Comparison of ENCODE assay signal across 20 cellular contexts in genomic region chr5:36982146-36982545, GRCh38.
DNase-seq lines count a peak whose midpoint lies in the region; ATAC-seq and TF ChIP-seq lines count a peak whose summit lies in the region.
"Had no signal": no experiment of that assay in that cellular context is flagged by ENCODE, and none has a peak within 500 bp of the region (broad histone marks: within the 10 kb centered on the region; RNA-seq: fewer than 3 reads in every experiment).

No MANE protein-coding gene starts in this region.

- no peak for TF ChIP-seq RAD21 in SK-N-SH (IDR thresholded peaks at IDR 0.05; ENCODE audit: low read length)

- H3K9ac ChIP-seq in fibroblast of lung (ENCODE audit: insufficient read depth, low read length) (no peak overlapping the region), SK-N-SH (no peak overlapping the region)

- POLR2A ChIA-PET in SK-N-SH (lab: Yijun Ruan, JAX): no interaction called here

- H3F3A ChIP-seq in SK-N-SH (replicated peaks; ENCODE audit: insufficient read depth): peaks cover 7% of the 10 kb centered on the region

- no peak overlapping the region for H3K4me3 ChIP-seq in fibroblast of lung (replicated peaks in 1 of 4; ENCODE audit: control extremely low read depth in 1 of 4, insufficient read depth in 1 of 4, low read depth in 3 of 4, low read length in 4 of 4)
- H3K4me3 ChIP-seq in skeletal muscle cell (ENCODE audit: low read depth, low read length): no peak overlapping the region
- H3K4me3 ChIP-seq in spleen: no peak overlapping the region
- H3K4me3 ChIP-seq in SK-N-SH (ENCODE audit: low read depth in 2 of 2, low read length in 1 of 2): no peak overlapping the region
- H3K4me3 ChIP-seq: lung, right atrium auricular region had no signal

- WGBS in spleen, 5 donors: 93 to 100% (median 97%) methylated on average over 1 of the region's 1 CpG
- whole genome bisulfite sequencing in SK-N-SH (ENCODE audit: low lambda C conversion rate): 93% methylated on average over 1 of the region's 1 CpG

- CTCF ChIA-PET in SK-N-SH (lab: Yijun Ruan, JAX): interaction anchor here (1.0 kb wide), 1 partner anchor 112 kb away, joined by 3 read pairs; no protein-coding TSS in a partner anchor

- no peak for TF ChIP-seq EP300 in SK-N-SH (IDR thresholded peaks at IDR 0.05; ENCODE audit: borderline replicate concordance in 1 of 2, low read depth in 1 of 2, low read length in 1 of 2)

- TF ChIP-seq CTCF in fibroblast of lung (conservative IDR thresholded peaks at IDR 0.05 in 1 of 2, IDR thresholded peaks at IDR 0.05 in 1 of 2; ENCODE audit: low read depth in 1 of 2, low read length in 2 of 2) (no peak), spleen (IDR thresholded peaks at IDR 0.05 in 8 of 11, conservative IDR thresholded peaks at IDR 0.05 in 3 of 11) (no peak), SK-N-SH (IDR thresholded peaks at IDR 0.05) (no peak)

- H3K27me3 ChIP-seq in fibroblast of lung (ENCODE audit: control insufficient read depth, insufficient read depth, low read length) (no peaks in the 10 kb centered on the region), spleen (replicated peaks in 1 of 7) (no peaks in the 10 kb centered on the region), SK-N-SH (ENCODE audit: insufficient read depth) (no peaks in the 10 kb centered on the region)
- H3K27me3 ChIP-seq: right atrium auricular region had no signal

- H3K4me1 ChIP-seq in fibroblast of lung (ENCODE audit: control insufficient read depth, extremely low read depth, insufficient read depth, low read length) (no peaks in the 10 kb centered on the region), spleen (peaks cover 0 to 3% (median 0%) of the 10 kb centered on the region in 6 donors), SK-N-SH (ENCODE audit: control insufficient read depth in 1 of 2, insufficient read depth in 2 of 2, low read depth in 1 of 2, low read length in 1 of 2) (no peaks in the 10 kb centered on the region; a peak in 1 of 4 replicates)
- H3K4me1 ChIP-seq: right atrium auricular region had no signal

- H3K9me3 ChIP-seq in fibroblast of lung (ENCODE audit: control insufficient read depth, insufficient read depth, low read depth, low read length) (no peaks in the 10 kb centered on the region), spleen (peaks cover 4 to 18% (median 13%) of the 10 kb centered on the region in 8 donors), SK-N-SH (no peaks in the 10 kb centered on the region; the same call in 1 of the 2 replicates)

- DNase-seq in HCEC 1CT: peak; percentile 44
- DNase-seq in RPMI7951 (ENCODE audit: low read depth): peak; percentile 1
- peak; percentile 2 to 79 for DNase-seq in fibroblast of lung (ENCODE audit: low read depth in 2 of 2)
- DNase-seq in skeletal muscle cell (ENCODE audit: low read depth): peak; percentile 8
- no peak for DNase-seq in spleen
- no peak for DNase-seq in SK-N-SH
- DNase-seq: activated naive CD4-positive, alpha-beta T cell treated with anti-CD3 and anti-CD28 coated beads, Interleukin-2, amount 10 ng/mL, durations not matched to agents 7 days and 5 days; activated T-cell treated with anti-CD3 and anti-CD28 coated beads, Interleukin-2, amount 50 U/mL, for 4 hours; aorta; effector CD4-positive, alpha-beta T cell; NCI-H1105; NCI-H2081 treated with DMSO at 0.1 percent for 48 hours; NCI-H510A; NK-92 treated with Interleukin-12 subunit alpha and Interleukin-12 subunit beta, amount 100 ng/mL, for 24 hours; occipital lobe; RPMI8226; T1000 had no signal

- H3K4me2 ChIP-seq in fibroblast of lung (ENCODE audit: extremely low read depth, insufficient read depth, low read length): no peak overlapping the region
- H3K4me2 ChIP-seq in SK-N-SH: no peak overlapping the region

- H3K27ac ChIP-seq in fibroblast of lung (ENCODE audit: insufficient read depth, low read length): no peak overlapping the region
- H3K27ac ChIP-seq in spleen: no peak overlapping the region
- H3K27ac ChIP-seq in SK-N-SH (ENCODE audit: low read depth in 2 of 2, low read length in 1 of 2): no peak overlapping the region
- H3K27ac ChIP-seq: right atrium auricular region had no signal

- no peak overlapping the region for H2AFZ ChIP-seq in fibroblast of lung (ENCODE audit: low read length)
- no peak overlapping the region for H2AFZ ChIP-seq in SK-N-SH (ENCODE audit: low read depth)

- TF ChIP-seq POLR2A in spleen (IDR thresholded peaks at IDR 0.05): no peak

- no peaks in the 10 kb centered on the region for H3K36me3 ChIP-seq in fibroblast of lung (ENCODE audit: control insufficient read depth, insufficient read depth, low read length)
- peaks cover 0 to 59% (median 16%) of the 10 kb centered on the region in 6 donors for H3K36me3 ChIP-seq in spleen
- H3K36me3 ChIP-seq in SK-N-SH (replicated peaks in 1 of 2; ENCODE audit: control insufficient read depth in 1 of 2, insufficient read depth in 2 of 2, low read length in 1 of 2): peaks cover 23 to 51% of the 10 kb centered on the region in 2 experiments
- H3K36me3 ChIP-seq: right atrium auricular region had no signal

- intact Hi-C loops in spleen (cut with DNase I; ENCODE audit: low total_unique reads): no loop called here

- H4K20me1 ChIP-seq in fibroblast of lung (ENCODE audit: control insufficient read depth, extremely low read depth, insufficient read depth, low read length): no peaks in the 10 kb centered on the region
- no peaks in the 10 kb centered on the region; the same call in 1 of the 2 replicates for H4K20me1 ChIP-seq in SK-N-SH (ENCODE audit: insufficient read depth)

- no peak for ATAC-seq in GM18519 (IDR thresholded peaks at IDR 0.05; ENCODE audit: low FRiP score, unreplicated experiment)
- ATAC-seq: activated T-cell treated with anti-CD3 and anti-CD28 coated beads, Interleukin-2, amount 50 U/mL, for 4 hours had no signal

- H3K9me2 ChIP-seq in SK-N-SH: no peaks in the 10 kb centered on the region; the same call in 1 of the 2 replicates

- H3K79me2 ChIP-seq in fibroblast of lung (ENCODE audit: control insufficient read depth, insufficient read depth, low read length) (peaks cover 9% of the 10 kb centered on the region), SK-N-SH (ENCODE audit: insufficient read depth) (peaks cover 67% of the 10 kb centered on the region)

TF ChIP-seq in SK-N-SH, 30 proteins besides CTCF, POLR2A, EP300 and RAD21 (continues in another document):
- TF ChIP-seq GATA2 (CRISPR knock-in tag; IDR thresholded peaks at IDR 0.05): no peak
- TF ChIP-seq, protein P1, sequence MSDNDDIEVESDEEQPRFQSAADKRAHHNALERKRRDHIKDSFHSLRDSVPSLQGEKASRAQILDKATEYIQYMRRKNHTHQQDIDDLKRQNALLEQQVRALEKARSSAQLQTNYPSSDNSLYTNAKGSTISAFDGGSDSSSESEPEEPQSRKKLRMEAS (IDR thresholded peaks at IDR 0.05; ENCODE audit: low read depth): no peak
- no peak for TF ChIP-seq RFX5 (IDR thresholded peaks at IDR 0.05; ENCODE audit: low read length)
- no peak for TF ChIP-seq POLR2AphosphoS5 (IDR thresholded peaks at IDR 0.05; ENCODE audit: low read depth, low read length)
- TF ChIP-seq GABPA (IDR thresholded peaks at IDR 0.05; ENCODE audit: low read depth): no peak
- TF ChIP-seq TEAD4 (IDR thresholded peaks at IDR 0.05; ENCODE audit: borderline replicate concordance, insufficient read depth): no peak
- no peak for TF ChIP-seq ZBTB33 (IDR thresholded peaks at IDR 0.05; ENCODE audit: borderline replicate concordance, low read depth)
- TF ChIP-seq RCOR1 (IDR thresholded peaks at IDR 0.05; ENCODE audit: low read length): no peak
- TF ChIP-seq TAF1 (IDR thresholded peaks at IDR 0.05; ENCODE audit: borderline replicate concordance, low read depth, low read length): no peak
- no peak for TF ChIP-seq REST (IDR thresholded peaks at IDR 0.05; ENCODE audit: low read depth, low read length)

Comparison
In these comparisons a context has a peak if more than half of its experiments do, and no peak if none do; other contexts are left out.
1. DNase-seq: peak in HCEC 1CT (single experiment), RPMI7951 (single experiment), fibroblast of lung (2 of 2) and skeletal muscle cell (single experiment); none in spleen (single experiment) and SK-N-SH (single experiment).